21 cellular contexts compared by ENCODE assay signal in genomic region chr4:64799751-64800150, GRCh38.
DNase-seq lines count a peak whose midpoint lies in the region; ATAC-seq and TF ChIP-seq lines count a peak whose summit lies in the region.
"Had no signal": no experiment of that assay in that cellular context is flagged by ENCODE, and none has a peak within 500 bp of the region (broad histone marks: within the 10 kb centered on the region; RNA-seq: fewer than 3 reads in every experiment).

No MANE protein-coding gene starts in this region.

- H3K9me3 Mint-ChIP-seq in chondrocyte (ENCODE audit: low read depth) = peaks cover 16% of the 10 kb centered on the region
- peaks cover 26% of the 10 kb centered on the region for H3K9me3 Mint-ChIP-seq in activated CD4-positive, alpha-beta memory T cell treated with anti-CD3 and anti-CD28 coated beads for 36 hours

- no peaks in the 10 kb centered on the region for H4K20me1 ChIP-seq in OCI-LY7 (ENCODE audit: insufficient read depth, low read length)

- H2AK5ac ChIP-seq in mesendoderm (ENCODE audit: low read length) = no peak overlapping the region

- H2BK120ac ChIP-seq in mesendoderm (ENCODE audit: low read depth, low read length) = no peak overlapping the region

- ATAC-seq in HG03442 (IDR thresholded peaks at IDR 0.05; ENCODE audit: unreplicated experiment) = no peak

- H2BK15ac ChIP-seq in mesendoderm (replicated peaks; ENCODE audit: low read depth) = no peak overlapping the region

- H3K4me3 ChIP-seq in mesendoderm (ENCODE audit: low read length) (no peak overlapping the region), OCI-LY7 (ENCODE audit: low read depth, low read length, poor library complexity, severe bottlenecking) (no peak overlapping the region)

- H3K27ac Mint-ChIP-seq in chondrocyte (ENCODE audit: unreplicated experiment) = no peak overlapping the region
- H3K27ac Mint-ChIP-seq in activated CD4-positive, alpha-beta memory T cell treated with anti-CD3 and anti-CD28 coated beads for 36 hours = no peak overlapping the region
- H3K27ac Mint-ChIP-seq: CD4-positive, alpha-beta memory T cell; HFFc6 had no signal

- no peaks in the 10 kb centered on the region for H3K36me3 Mint-ChIP-seq in chondrocyte (ENCODE audit: low read depth)
- H3K36me3 Mint-ChIP-seq in activated CD4-positive, alpha-beta memory T cell treated with anti-CD3 and anti-CD28 coated beads for 36 hours = no peaks in the 10 kb centered on the region
- H3K36me3 Mint-ChIP-seq: CD4-positive, alpha-beta memory T cell had no signal

- POLR2A ChIA-PET in activated CD4-positive, alpha-beta memory T cell treated with anti-CD3 and anti-CD28 coated beads for 36 hours (lab: Charles Lee) = no interaction called here
- POLR2A ChIA-PET in OCI-LY7 (lab: Charles Lee) (interaction anchor here (1.1 kb wide), 1 partner anchor 12 kb away, joined by 3 read pairs; no protein-coding TSS in a partner anchor), HEK293T (lab: Yijun Ruan, JAX) (no interaction called here)

- intact Hi-C loops in activated CD4-positive, alpha-beta memory T cell treated with anti-CD3 and anti-CD28 coated beads for 36 hours (cut with micrococcal nuclease) = no loop called here
- intact Hi-C loops in OCI-LY7 (cut with micrococcal nuclease; ENCODE audit: unreplicated experiment) = no loop called here

- H3K9ac ChIP-seq in mesendoderm (ENCODE audit: low read length) = no peak overlapping the region

- H4K8ac ChIP-seq in mesendoderm (ENCODE audit: low read depth, low read length) = no peak overlapping the region

- H3K4me1 ChIP-seq in mesendoderm (ENCODE audit: control insufficient read depth, low read depth, low read length) (no peaks in the 10 kb centered on the region), OCI-LY7 (ENCODE audit: insufficient read depth, low read length, poor library complexity, severe bottlenecking) (no peaks in the 10 kb centered on the region)

- H3K18ac ChIP-seq in mesendoderm (ENCODE audit: low read length) = no peak overlapping the region

- H4K5ac ChIP-seq in mesendoderm (ENCODE audit: low read length) = no peak overlapping the region

- no CpG with 5 or more reads among the region's 7 CpGs for WGBS in mesendoderm (ENCODE audit: extremely low coverage, insufficient coverage, low lambda C conversion rate)

- H2AFZ ChIP-seq in OCI-LY7 (ENCODE audit: low read length) = no peak overlapping the region

- no peak overlapping the region for H2BK5ac ChIP-seq in mesendoderm (ENCODE audit: low read length)

- H3K9me2 ChIP-seq in OCI-LY7 (ENCODE audit: insufficient read depth, low read length) = no peaks in the 10 kb centered on the region

- no peaks in the 10 kb centered on the region for H3K9me3 ChIP-seq in OCI-LY7 (ENCODE audit: low read length)

- no peak for TF ChIP-seq CTCF in chondrocyte (IDR thresholded peaks at IDR 0.05)
- no peak for TF ChIP-seq CTCF in OCI-LY7 (conservative IDR thresholded peaks at IDR 0.05; ENCODE audit: low read length)

- H3K4me2 ChIP-seq in mesendoderm (ENCODE audit: low read length) (no peak overlapping the region), OCI-LY7 (ENCODE audit: low read length) (no peak overlapping the region)

- H3K27ac ChIP-seq in mesendoderm (ENCODE audit: low read depth, low read length) (no peak overlapping the region), OCI-LY7 (ENCODE audit: low read depth, low read length, poor library complexity, severe bottlenecking) (no peak overlapping the region)

- no peaks in the 10 kb centered on the region for H3K36me3 ChIP-seq in mesendoderm (ENCODE audit: control insufficient read depth, insufficient read depth, low read length)
- no peaks in the 10 kb centered on the region for H3K36me3 ChIP-seq in OCI-LY7 (ENCODE audit: insufficient read depth, low read length)

- CTCF ChIA-PET in activated CD4-positive, alpha-beta memory T cell treated with anti-CD3 and anti-CD28 coated beads for 36 hours (lab: Charles Lee) = no interaction called here
- CTCF ChIA-PET in OCI-LY7 (lab: Charles Lee; ENCODE audit: unreplicated experiment) = no interaction called here
- CTCF ChIA-PET in HEK293T (lab: Yijun Ruan, JAX) = no interaction called here

- no peaks in the 10 kb centered on the region for H3K79me1 ChIP-seq in mesendoderm (ENCODE audit: low read length)

- H3K27me3 Mint-ChIP-seq in chondrocyte (ENCODE audit: low read depth) = peaks cover 15% of the 10 kb centered on the region
- H3K27me3 Mint-ChIP-seq in activated CD4-positive, alpha-beta memory T cell treated with anti-CD3 and anti-CD28 coated beads for 36 hours = no peaks in the 10 kb centered on the region
- H3K27me3 Mint-ChIP-seq: CD4-positive, alpha-beta memory T cell had no signal

- H3K4me1 Mint-ChIP-seq in chondrocyte (ENCODE audit: low read depth) = no peaks in the 10 kb centered on the region
- H3K4me1 Mint-ChIP-seq in activated CD4-positive, alpha-beta memory T cell treated with anti-CD3 and anti-CD28 coated beads for 36 hours (ENCODE audit: low read depth) = no peaks in the 10 kb centered on the region
- H3K4me1 Mint-ChIP-seq: CD4-positive, alpha-beta memory T cell had no signal

- no TSS peak for BruUV-seq in OCI-LY7 (replicated peaks; lab: Mats Ljungman, UMichigan)

- H3K4ac ChIP-seq in mesendoderm (ENCODE audit: low read depth, low read length) = no peak overlapping the region

- no peak overlapping the region for H3K56ac ChIP-seq in mesendoderm (ENCODE audit: low read length)

- peak; percentile 10 to 22 for DNase-seq in NCI-H187 (lab: John Stamatoyannopoulos, UW)
- DNase-seq in NCI-H187 treated with DMSO at 0.1 percent for 48 hours (lab: John Stamatoyannopoulos, UW) = no peak
- peak; percentile 37 for DNase-seq in chondrocyte (ENCODE audit: low spot score)
- peak; percentile 5 for DNase-seq in mesendoderm
- DNase-seq in activated CD4-positive, alpha-beta memory T cell treated with anti-CD3 and anti-CD28 coated beads for 36 hours = no peak
- DNase-seq in OCI-LY7 (ENCODE audit: low spot score) = no peak
- DNase-seq in HEK293T (ENCODE audit: extremely low spot score) = no peak
- DNase-seq: CD4-positive, alpha-beta memory T cell; DMS79 treated with DMSO at 0.1 percent for 48 hours; GDM1; GOT3; HFFc6; IMR-90; Karpas-422; NCI-H2081; NCI-H2227 treated with DMSO at 0.1 percent for 48 hours; NCI-H524; NK-92 treated with Interleukin-12 subunit alpha and Interleukin-12 subunit beta, amount 100 ng/mL, for 24 hours; OCI-M1; SIG-M5 had no signal

- no peak overlapping the region for H3K23ac ChIP-seq in mesendoderm (ENCODE audit: low read length)

- H3K79me2 ChIP-seq in mesendoderm (ENCODE audit: control insufficient read depth, insufficient read depth, low read length) (no peaks in the 10 kb centered on the region), OCI-LY7 (ENCODE audit: insufficient read depth, low read depth, low read length) (no peaks in the 10 kb centered on the region)

- H3K4me3 Mint-ChIP-seq in chondrocyte (ENCODE audit: unreplicated experiment) = no peak overlapping the region
- no peak overlapping the region for H3K4me3 Mint-ChIP-seq in activated CD4-positive, alpha-beta memory T cell treated with anti-CD3 and anti-CD28 coated beads for 36 hours
- H3K4me3 Mint-ChIP-seq: CD4-positive, alpha-beta memory T cell; HFFc6 had no signal

- H3K27me3 ChIP-seq in mesendoderm (ENCODE audit: insufficient read depth, low read length, poor library complexity) = no peaks in the 10 kb centered on the region

TF ChIP-seq in HEK293T, 16 proteins besides CTCF, POLR2A, EP300 and RAD21:
- TF ChIP-seq ELF4 (IDR thresholded peaks at IDR 0.05) (no peak), FOXA1 (IDR thresholded peaks at IDR 0.05) (no peak), ZNF384 (IDR thresholded peaks at IDR 0.05) (no peak), BHLHE40 (IDR thresholded peaks at IDR 0.05; ENCODE audit: borderline replicate concordance) (no peak), SP1 (IDR thresholded peaks at IDR 0.05) (no peak), ARNT (IDR thresholded peaks at IDR 0.05) (no peak), LEF1 (IDR thresholded peaks at IDR 0.05; ENCODE audit: borderline replicate concordance) (no peak)
TF ChIP-seq in HEK293T: peak in this region for 0.

Comparison
In these comparisons a context has a peak if more than half of its experiments do, and no peak if none do; other contexts are left out.
1. DNase-seq: peak in NCI-H187 (2 of 2), chondrocyte (single experiment) and mesendoderm (single experiment); none in NCI-H187 treated with DMSO at 0.1 percent for 48 hours (single experiment), activated CD4-positive, alpha-beta memory T cell treated with anti-CD3 and anti-CD28 coated beads for 36 hours (single experiment), OCI-LY7 (single experiment) and HEK293T (single experiment).